In genomic region chr3:110246796-110247369, GRCh38 we compare ENCODE assay signal across 26 cellular contexts.
A peak's percentile ranks its signal among the peaks of the same experiment; 100 is the strongest.
DNase-seq lines count a peak whose midpoint lies in the region; ATAC-seq and TF ChIP-seq lines count a peak whose summit lies in the region.
"Had no signal": no experiment of that assay in that cellular context is flagged by ENCODE, and none has a peak within 500 bp of the region (broad histone marks: within the 10 kb centered on the region; RNA-seq: fewer than 3 reads in every experiment).

No MANE protein-coding gene starts in this region.

- peaks cover 26% of the 10 kb centered on the region for H3K4me1 Mint-ChIP-seq in chondrocyte (ENCODE audit: low read depth)
- H3K4me1 Mint-ChIP-seq: activated B cell treated with CpG ODN at 0.5 μM for 24 hours; activated naive CD4-positive, alpha-beta T cell treated with anti-CD3 and anti-CD28 coated beads, Interleukin-2, amount 50 U/mL, for 24 hours had no signal

- DNase-seq in NCI-H748 (lab: John Stamatoyannopoulos, UW; ENCODE audit: unreplicated experiment) = peak; percentile 3
- DNase-seq in NCI-H748 treated with DMSO at 0.1 percent for 48 hours (lab: John Stamatoyannopoulos, UW) = no peak
- DNase-seq in LHCN-M2 (ENCODE audit: low read depth) = peak; percentile 47
- DNase-seq in chondrocyte (ENCODE audit: low spot score) = no peak
- peak; percentile 38 for DNase-seq in renal cortical epithelial cell (ENCODE audit: low read depth)
- no peak for DNase-seq in dedifferentiated amniotic fluid mesenchymal stem cell (ENCODE audit: extremely low spot score)
- DNase-seq: activated B cell treated with CpG ODN at 0.5 μM for 24 hours; activated CD8-positive, alpha-beta T cell treated with anti-CD3 and anti-CD28 coated beads, Interleukin-2, amount 10 ng/mL, durations not matched to agents 7 days and 5 days; activated T-cell treated with anti-CD3 and anti-CD28 coated beads, Interleukin-2, amount 50 U/mL, for 1 hour; COR-L47; effector memory CD8-positive, alpha-beta T cell; glutamatergic neuron; HFFc6; mammary epithelial cell; NCI-H1105 treated with DMSO at 0.1 percent for 48 hours; NCI-H2081 treated with DMSO at 0.1 percent for 48 hours; NCI-H510A; nucleus accumbens; spleen; stimulated activated CD4-positive, alpha-beta T cell treated with anti-CD3 and anti-CD28 coated beads, Interleukin-4, amount 100 ng/mL, for 4 hours; stomach; T-helper 9 cell; transverse colon had no signal

- no peak overlapping the region for H3K4me3 Mint-ChIP-seq in chondrocyte (ENCODE audit: unreplicated experiment)
- H3K4me3 Mint-ChIP-seq: activated B cell treated with CpG ODN at 0.5 μM for 24 hours; activated CD8-positive, alpha-beta T cell treated with anti-CD3 and anti-CD28 coated beads, Interleukin-2, amount 10 ng/mL, durations not matched to agents 7 days and 5 days; activated naive CD4-positive, alpha-beta T cell treated with anti-CD3 and anti-CD28 coated beads, Interleukin-2, amount 50 U/mL, for 24 hours; effector memory CD8-positive, alpha-beta T cell; HFFc6 had no signal

- no peaks in the 10 kb centered on the region for H3K27me3 Mint-ChIP-seq in chondrocyte (ENCODE audit: low read depth)
- H3K27me3 Mint-ChIP-seq: activated B cell treated with CpG ODN at 0.5 μM for 24 hours; effector memory CD8-positive, alpha-beta T cell had no signal

- peak overlapping the region; percentile 35 for H3K27ac Mint-ChIP-seq in chondrocyte (ENCODE audit: unreplicated experiment)
- H3K27ac Mint-ChIP-seq: activated B cell treated with CpG ODN at 0.5 μM for 24 hours; activated CD8-positive, alpha-beta T cell treated with anti-CD3 and anti-CD28 coated beads, Interleukin-2, amount 10 ng/mL, durations not matched to agents 7 days and 5 days; activated naive CD4-positive, alpha-beta T cell treated with anti-CD3 and anti-CD28 coated beads, Interleukin-2, amount 50 U/mL, for 24 hours; effector memory CD8-positive, alpha-beta T cell; HFFc6 had no signal

- no peak for ATAC-seq in GM19455 (IDR thresholded peaks at IDR 0.05; ENCODE audit: unreplicated experiment)
- ATAC-seq in GM19397 (IDR thresholded peaks at IDR 0.05; ENCODE audit: unreplicated experiment) = no peak
- ATAC-seq: activated CD8-positive, alpha-beta T cell treated with anti-CD3 and anti-CD28 coated beads, Interleukin-2, amount 10 ng/mL, durations not matched to agents 7 days and 5 days; effector memory CD8-positive, alpha-beta T cell had no signal

- H3K9me3 Mint-ChIP-seq in chondrocyte (ENCODE audit: low read depth) = peaks cover 5% of the 10 kb centered on the region
- H3K9me3 Mint-ChIP-seq: activated B cell treated with CpG ODN at 0.5 μM for 24 hours; activated naive CD4-positive, alpha-beta T cell treated with anti-CD3 and anti-CD28 coated beads, Interleukin-2, amount 50 U/mL, for 24 hours; HFFc6 had no signal

- H3K36me3 Mint-ChIP-seq in chondrocyte (ENCODE audit: low read depth) = no peaks in the 10 kb centered on the region
- H3K36me3 Mint-ChIP-seq: activated naive CD4-positive, alpha-beta T cell treated with anti-CD3 and anti-CD28 coated beads, Interleukin-2, amount 50 U/mL, for 24 hours had no signal

- TF ChIP-seq CTCF in chondrocyte (IDR thresholded peaks at IDR 0.05) = no peak

Comparison
In these comparisons a context has a peak if more than half of its experiments do, and no peak if none do; other contexts are left out.
1. DNase-seq: peak in NCI-H748 (single experiment), LHCN-M2 (single experiment) and renal cortical epithelial cell (single experiment); none in NCI-H748 treated with DMSO at 0.1 percent for 48 hours (single experiment), chondrocyte (single experiment) and dedifferentiated amniotic fluid mesenchymal stem cell (single experiment).